In genomic region chr5:32329395-32329834, GRCh38 we compare ENCODE assay signal across 8 cellular contexts. TPM values are rescaled to one million over a fixed set of nuclear protein-coding genes. Genes with fewer than 3 reads are reported as not detected.
A peak's percentile ranks its signal among the peaks of the same experiment; 100 is the strongest.
DNase-seq lines count a peak whose midpoint lies in the region; ATAC-seq, FAIRE-seq and TF ChIP-seq lines count a peak whose summit lies in the region.

No MANE protein-coding gene starts in this region.

- TF ChIP-seq CTCF in cardiac muscle cell (IDR thresholded peaks at IDR 0.05; ENCODE audit: low read depth, low read length): peak; percentile 76

- no peak overlapping the region for H3K27ac Mint-ChIP-seq in activated naive CD4-positive, alpha-beta T cell treated with anti-CD3 and anti-CD28 coated beads, Interleukin-2, amount 50 U/mL, for 72 hours

- H3K9me3 Mint-ChIP-seq in activated naive CD4-positive, alpha-beta T cell treated with anti-CD3 and anti-CD28 coated beads, Interleukin-2, amount 50 U/mL, for 72 hours: no peaks in the 10 kb centered on the region

- H3K9me3 ChIP-seq in cardiac muscle cell (ENCODE audit: low read depth): no peaks in the 10 kb centered on the region

- H3K36me3 Mint-ChIP-seq in activated naive CD4-positive, alpha-beta T cell treated with anti-CD3 and anti-CD28 coated beads, Interleukin-2, amount 50 U/mL, for 72 hours: no peaks in the 10 kb centered on the region

- no peaks in the 10 kb centered on the region for H3K27me3 ChIP-seq in cardiac muscle cell

- ATAC-seq in GM19468 (IDR thresholded peaks at IDR 0.05; ENCODE audit: extremely low read depth, unreplicated experiment): peak; percentile 18
- ATAC-seq in activated naive CD4-positive, alpha-beta T cell treated with anti-CD3 and anti-CD28 coated beads, Interleukin-2, amount 50 U/mL, for 72 hours: peak; percentile 90 to 92

- no peaks in the 10 kb centered on the region for H3K36me3 ChIP-seq in cardiac muscle cell

- no peak for FAIRE-seq in HTR-8/SVneo (lab: Jason Lieb, UNC)

- no peak overlapping the region for H3K27ac ChIP-seq in cardiac muscle cell

- H3K4me1 ChIP-seq in cardiac muscle cell (ENCODE audit: low read depth): no peaks in the 10 kb centered on the region

- no peak overlapping the region for H3K4me3 ChIP-seq in cardiac muscle cell

- DNase-seq in DMS153 (lab: John Stamatoyannopoulos, UW): peak; percentile 15
- DNase-seq in HTR-8/SVneo (ENCODE audit: insufficient read length, low spot score): peak; percentile 76
- peak; percentile 79 to 83 for DNase-seq in SHP77 (lab: John Stamatoyannopoulos, UW)
- peak in 1 of 2 donors; percentile 69 for DNase-seq in activated naive CD4-positive, alpha-beta T cell treated with anti-CD3 and anti-CD28 coated beads, Interleukin-2, amount 50 U/mL, for 72 hours (ENCODE audit: low spot score in 2 of 2)
- peak; percentile 52 to 78 for DNase-seq in cardiac muscle cell (ENCODE audit: low read depth in 1 of 2, low spot score in 1 of 2)
- DNase-seq in renal cortical epithelial cell (ENCODE audit: low read depth): peak; percentile 55
- no peak for DNase-seq in GOT3 (lab: John Stamatoyannopoulos, UW)

RNA-seq across cellular contexts. Expression of gene MTMR12, which starts 16.7 kb away (rescaled TPM):
- total RNA-seq in activated naive CD4-positive, alpha-beta T cell treated with anti-CD3 and anti-CD28 coated beads, Interleukin-2, amount 50 U/mL, for 72 hours: 10 to 100 TPM; 13.3 to 24.8 TPM
- total RNA-seq in cardiac muscle cell: 11.6 and 21.1 TPM in 2 replicates
- polyA plus RNA-seq in cardiac muscle cell: 11.3 and 13.9 TPM in 2 replicates
- total RNA-seq in renal cortical epithelial cell: 27.3 and 61.3 TPM in 2 replicates
